ENCODE assay signal across 31 cellular contexts in genomic region chr3:168796339-168796738, GRCh38.
"Had no signal": no experiment of that assay in that cellular context is flagged by ENCODE, and none has a peak within 500 bp of the region (broad histone marks: within the 10 kb centered on the region; RNA-seq: fewer than 3 reads in every experiment).

No MANE protein-coding gene starts in this region.

- H3K4me1 Mint-ChIP-seq: activated B cell treated with CpG ODN at 0.5 μM for 24 hours; activated CD4-positive, alpha-beta T cell treated with anti-CD3 and anti-CD28 coated beads, Interleukin-2, amount 10 ng/mL, durations not matched to agents 24 days and 14 days; activated naive CD8-positive, alpha-beta T cell treated with anti-CD3 and anti-CD28 coated beads for 36 hours; activated T-helper 17 cell treated with anti-CD3 and anti-CD28 coated beads, Interleukin-2, amount 50 U/mL, for 72 hours had no signal

- H3K27me3 Mint-ChIP-seq: activated B cell treated with CpG ODN at 0.5 μM for 24 hours; activated CD4-positive, alpha-beta memory T cell treated with anti-CD3 and anti-CD28 coated beads for 36 hours; activated CD4-positive, alpha-beta T cell treated with anti-CD3 and anti-CD28 coated beads, Interleukin-2, amount 10 ng/mL, durations not matched to agents 24 days and 14 days; activated CD8-positive, alpha-beta T cell treated with anti-CD3 and anti-CD28 coated beads for 36 hours; activated naive CD8-positive, alpha-beta T cell treated with anti-CD3 and anti-CD28 coated beads for 36 hours had no signal

- H3K27ac Mint-ChIP-seq: activated B cell treated with CpG ODN at 0.5 μM for 24 hours; activated CD4-positive, alpha-beta memory T cell treated with anti-CD3 and anti-CD28 coated beads for 36 hours; activated CD4-positive, alpha-beta T cell treated with anti-CD3 and anti-CD28 coated beads, Interleukin-2, amount 10 ng/mL, durations not matched to agents 24 days and 14 days; activated CD8-positive, alpha-beta T cell treated with anti-CD3 and anti-CD28 coated beads for 36 hours; activated naive CD4-positive, alpha-beta T cell treated with anti-CD3 and anti-CD28 coated beads for 36 hours; activated naive CD4-positive, alpha-beta T cell treated with anti-CD3 and anti-CD28 coated beads, Interleukin-2, amount 50 U/mL, for 72 hours; activated naive CD8-positive, alpha-beta T cell treated with anti-CD3 and anti-CD28 coated beads for 36 hours; activated T-cell treated with anti-CD3 and anti-CD28 coated beads, Interleukin-2, amount 50 U/mL, for 72 hours; activated T-helper 1 cell treated with anti-CD3 and anti-CD28 coated beads, Interleukin-12 subunit alpha, Interleukin-12 subunit beta, Interleukin-2, Interleukin-4 antibody, amounts not matched to agents 30 ng/mL and 10 ng/mL and 1 ng/mL, durations not matched to agents 14 hours and 24 hours and 36 hours; activated T-helper 17 cell treated with anti-CD3 and anti-CD28 coated beads, Interleukin-2, amount 50 U/mL, for 72 hours; T-helper 2 cell treated with Interferon-gamma antibody and Interleukin-4, amounts not matched to agents 5 μg/mL and 100 μg/mL, for 36 hours had no signal

- H3K9me3 Mint-ChIP-seq: activated B cell treated with CpG ODN at 0.5 μM for 24 hours; activated CD4-positive, alpha-beta memory T cell treated with anti-CD3 and anti-CD28 coated beads for 36 hours; activated CD4-positive, alpha-beta T cell treated with anti-CD3 and anti-CD28 coated beads, Interleukin-2, amount 10 ng/mL, durations not matched to agents 24 days and 14 days; activated CD8-positive, alpha-beta T cell treated with anti-CD3 and anti-CD28 coated beads for 36 hours; activated naive CD4-positive, alpha-beta T cell treated with anti-CD3 and anti-CD28 coated beads for 36 hours; activated naive CD8-positive, alpha-beta T cell treated with anti-CD3 and anti-CD28 coated beads for 36 hours; activated T-cell treated with anti-CD3 and anti-CD28 coated beads, Interleukin-2, amount 50 U/mL, for 4 hours; activated T-helper 1 cell treated with anti-CD3 and anti-CD28 coated beads, Interleukin-12 subunit alpha, Interleukin-12 subunit beta, Interleukin-2, Interleukin-4 antibody, amounts not matched to agents 30 ng/mL and 10 ng/mL and 1 ng/mL, durations not matched to agents 14 hours and 24 hours and 36 hours; activated T-helper 17 cell treated with anti-CD3 and anti-CD28 coated beads, Interleukin-2, amount 50 U/mL, for 72 hours; T-helper 2 cell treated with Interferon-gamma antibody and Interleukin-4, amounts not matched to agents 5 μg/mL and 100 μg/mL, for 36 hours had no signal

- DNase-seq: activated B cell treated with CpG ODN at 0.5 μM for 24 hours; activated CD4-positive, alpha-beta memory T cell treated with anti-CD3 and anti-CD28 coated beads for 36 hours; activated CD4-positive, alpha-beta T cell treated with anti-CD3 and anti-CD28 coated beads for 4 hours; activated CD4-positive, alpha-beta T cell treated with anti-CD3 and anti-CD28 coated beads, Interleukin-2, amount 10 ng/mL, durations not matched to agents 24 days and 14 days; activated CD4-positive, alpha-beta T cell treated with anti-CD3 and anti-CD28 coated beads, Interleukin-2, amount 50 U/mL, for 1 hour; activated CD4-positive, alpha-beta T cell treated with anti-CD3 and anti-CD28 coated beads, Interleukin-2, amount 50 U/mL, for 4 hours; activated CD4-positive, CD25-positive, alpha-beta regulatory T cell treated with anti-CD3 and anti-CD28 coated beads, Interleukin-2, amount 50 U/mL, for 72 hours; activated CD8-positive, alpha-beta memory T cell treated with anti-CD3 and anti-CD28 coated beads, Interleukin-2, amount 50 U/mL, for 4 hours; activated CD8-positive, alpha-beta T cell treated with anti-CD3 and anti-CD28 coated beads for 36 hours; activated effector memory CD4-positive, alpha-beta T cell treated with anti-CD3 and anti-CD28 coated beads, Interleukin-2, amount 50 U/mL, for 16 hours; activated gamma-delta T cell treated with Interleukin-2 at 50 U/mL for 16 hours; activated naive CD4-positive, alpha-beta T cell; activated naive CD4-positive, alpha-beta T cell treated with anti-CD3 and anti-CD28 coated beads for 36 hours; activated naive CD4-positive, alpha-beta T cell treated with anti-CD3 and anti-CD28 coated beads, Interleukin-2, amount 50 U/mL, for 16 hours; activated naive CD8-positive, alpha-beta T cell treated with anti-CD3 and anti-CD28 coated beads for 36 hours; activated T-cell treated with anti-CD3 and anti-CD28 coated beads for 4 hours; activated T-cell treated with anti-CD3 and anti-CD28 coated beads, Interleukin-2, amount 50 U/mL, for 1 hour; activated T-cell treated with anti-CD3 and anti-CD28 coated beads, Interleukin-2, amount 50 U/mL, for 4 hours; activated T-cell treated with anti-CD3 and anti-CD28 coated beads, Interleukin-2, amount 50 U/mL, for 72 hours; adrenal gland; amniotic stem cell; aorta; body of pancreas; brain microvascular endothelial cell; central memory CD4-positive, alpha-beta T cell; T-helper 9 cell had no signal

- H3K4me3 Mint-ChIP-seq: activated B cell treated with CpG ODN at 0.5 μM for 24 hours; activated CD4-positive, alpha-beta memory T cell treated with anti-CD3 and anti-CD28 coated beads for 36 hours; activated CD4-positive, alpha-beta T cell treated with anti-CD3 and anti-CD28 coated beads, Interleukin-2, amount 10 ng/mL, durations not matched to agents 24 days and 14 days; activated CD8-positive, alpha-beta T cell treated with anti-CD3 and anti-CD28 coated beads for 36 hours; activated naive CD4-positive, alpha-beta T cell treated with anti-CD3 and anti-CD28 coated beads for 36 hours; activated naive CD8-positive, alpha-beta T cell treated with anti-CD3 and anti-CD28 coated beads for 36 hours; activated T-cell treated with anti-CD3 and anti-CD28 coated beads, Interleukin-2, amount 50 U/mL, for 4 hours; activated T-cell treated with anti-CD3 and anti-CD28 coated beads, Interleukin-2, amount 50 U/mL, for 72 hours; activated T-helper 1 cell treated with anti-CD3 and anti-CD28 coated beads, Interleukin-12 subunit alpha, Interleukin-12 subunit beta, Interleukin-2, Interleukin-4 antibody, amounts not matched to agents 30 ng/mL and 10 ng/mL and 1 ng/mL, durations not matched to agents 14 hours and 24 hours and 36 hours; activated T-helper 17 cell treated with anti-CD3 and anti-CD28 coated beads, Interleukin-2, amount 50 U/mL, for 72 hours; T-helper 2 cell treated with Interferon-gamma antibody and Interleukin-4, amounts not matched to agents 5 μg/mL and 100 μg/mL, for 36 hours had no signal

- ATAC-seq: activated CD8-positive, alpha-beta T cell treated with anti-CD3 and anti-CD28 coated beads for 36 hours; activated naive CD4-positive, alpha-beta T cell treated with anti-CD3 and anti-CD28 coated beads, Interleukin-2, amount 50 U/mL, for 72 hours; activated T-cell treated with anti-CD3 and anti-CD28 coated beads, Interleukin-2, amount 50 U/mL, for 4 hours; activated T-cell treated with anti-CD3 and anti-CD28 coated beads, Interleukin-2, amount 50 U/mL, for 72 hours; activated T-helper 17 cell treated with anti-CD3 and anti-CD28 coated beads, Interleukin-2, amount 50 U/mL, for 72 hours; body of pancreas had no signal

- H3K9me3 ChIP-seq: adrenal gland, body of pancreas, breast epithelium had no signal

- H3K36me3 Mint-ChIP-seq: activated CD4-positive, alpha-beta memory T cell treated with anti-CD3 and anti-CD28 coated beads for 36 hours; activated naive CD4-positive, alpha-beta T cell treated with anti-CD3 and anti-CD28 coated beads, Interleukin-2, amount 50 U/mL, for 72 hours; activated naive CD8-positive, alpha-beta T cell treated with anti-CD3 and anti-CD28 coated beads for 36 hours had no signal
